ENCODE assay signal across 2 cellular contexts in the genomic region with DNA sequence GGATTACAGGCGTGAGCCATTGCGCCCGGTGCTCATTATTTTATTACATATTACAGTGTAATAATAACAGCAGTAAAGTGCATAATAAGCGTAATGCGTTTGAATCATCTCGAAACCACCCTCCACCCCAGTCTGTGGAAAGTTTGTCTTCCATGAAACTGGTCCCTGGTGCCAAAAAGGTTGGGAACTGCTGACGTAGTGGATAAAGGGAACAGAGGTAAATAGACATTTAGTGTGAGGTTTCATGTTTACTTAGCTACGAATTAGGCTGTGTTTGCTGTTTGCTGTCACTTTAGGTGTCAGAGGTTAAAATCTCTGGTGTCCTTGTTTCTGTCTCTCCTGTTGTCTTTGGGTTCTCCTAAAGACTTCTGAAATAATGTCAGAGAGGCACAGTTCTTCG.
TF ChIP-seq lines count a peak whose summit lies in the region.

No MANE protein-coding gene starts in this region.

TF ChIP-seq in A549, 52 proteins besides CTCF, POLR2A, EP300 and RAD21:
- TF ChIP-seq GATA3 (IDR thresholded peaks at IDR 0.05; ENCODE audit: borderline replicate concordance): no peak
- TF ChIP-seq RNF2 (IDR thresholded peaks at IDR 0.05; ENCODE audit: borderline replicate concordance, low read depth): no peak
- no peak for TF ChIP-seq HOXB13 (CRISPR knock-in tag; IDR thresholded peaks at IDR 0.05; ENCODE audit: low read depth)
- TF ChIP-seq MAFK (IDR thresholded peaks at IDR 0.05; ENCODE audit: partially characterized antibody): peak; percentile 54

TF ChIP-seq in H1, 55 proteins besides CTCF, POLR2A, EP300 and RAD21 (continued from another document):
- no peak for TF ChIP-seq EGR1 (IDR thresholded peaks at IDR 0.05; ENCODE audit: borderline replicate concordance, low read depth, low read length)
- no peak for TF ChIP-seq SP2 (IDR thresholded peaks at IDR 0.05; ENCODE audit: low read length)
- no peak for TF ChIP-seq HDAC2 (IDR thresholded peaks at IDR 0.05; ENCODE audit: borderline replicate concordance in 1 of 2, low read depth in 2 of 2, low read length in 2 of 2)
- no peak for TF ChIP-seq EZH2 (IDR thresholded peaks at IDR 0.05; ENCODE audit: low read depth, low read length, severe bottlenecking)
- TF ChIP-seq SP4 (IDR thresholded peaks at IDR 0.05; ENCODE audit: low read length): no peak
- TF ChIP-seq RBBP5 (IDR thresholded peaks at IDR 0.05; ENCODE audit: borderline replicate concordance, low read depth, low read length): no peak
- TF ChIP-seq GABPA (IDR thresholded peaks at IDR 0.05; ENCODE audit: borderline replicate concordance, insufficient read depth, low read length): no peak
- TF ChIP-seq BCL11A (IDR thresholded peaks at IDR 0.05; ENCODE audit: low read depth in 2 of 2, low read length in 2 of 2): no peak
- TF ChIP-seq CBX5 (IDR thresholded peaks at IDR 0.05; ENCODE audit: low read depth, low read length): no peak
TF ChIP-seq in H1: peak in this region for 0.
